Comparison of ENCODE assay signal across 1 cellular context in genomic region chr9:136860933-136861873, GRCh38.
TF ChIP-seq lines count a peak whose summit lies in the region.

No MANE protein-coding gene starts in this region.

TF ChIP-seq in A549, 52 proteins besides CTCF, POLR2A, EP300 and RAD21 (continued from another document):
- TF ChIP-seq E2F6 (IDR thresholded peaks at IDR 0.05; ENCODE audit: borderline replicate concordance, low read depth) = no peak
- no peak for TF ChIP-seq RARB (CRISPR knock-in tag; IDR thresholded peaks at IDR 0.05)
- TF ChIP-seq BCL3 (IDR thresholded peaks at IDR 0.05) = no peak
